Comparison of ENCODE assay signal across 16 cellular contexts in genomic region chr1:197920345-197921117, GRCh38. TPM values are rescaled to one million over a fixed set of nuclear protein-coding genes. Genes with fewer than 3 reads are reported as not detected.
DNase-seq lines count a peak whose midpoint lies in the region; ATAC-seq, FAIRE-seq and TF ChIP-seq lines count a peak whose summit lies in the region.
"Had no signal": no experiment of that assay in that cellular context is flagged by ENCODE, and none has a peak within 500 bp of the region (broad histone marks: within the 10 kb centered on the region; RNA-seq: fewer than 3 reads in every experiment).

No MANE protein-coding gene starts in this region.

- H3K9me3 ChIP-seq in GM12878 (replicated peaks; ENCODE audit: control insufficient read depth, insufficient read depth, low read length) (no peaks in the 10 kb centered on the region; the same call in 2 of the 3 replicates), sigmoid colon (no peaks in the 10 kb centered on the region)
- H3K9me3 ChIP-seq: lower lobe of right lung had no signal

- no peak for FAIRE-seq in GM12878 (lab: Jason Lieb, UNC)
- FAIRE-seq: colon, small intestine had no signal

- peaks cover 79 to 85% (median 83%) of the 10 kb centered on the region in 3 donors for H3K27me3 Mint-ChIP-seq in CD14-positive monocyte (ENCODE audit: low read depth in 3 of 3)
- H3K27me3 Mint-ChIP-seq in naive B cell, result peaks cover 83 to 90% (median 89%) of the 10 kb centered on the region in 3 donors

- TF ChIP-seq EP300 in GM12878 (IDR thresholded peaks at IDR 0.05; ENCODE audit: borderline replicate concordance in 1 of 2, control insufficient read depth in 1 of 2, low read depth in 2 of 2, low read length in 2 of 2), result no peak
- no peak for TF ChIP-seq EP300 in sigmoid colon (IDR thresholded peaks at IDR 0.05)

- H3K36me3 Mint-ChIP-seq in CD14-positive monocyte, result peaks cover 22 to 27% of the 10 kb centered on the region in 2 donors
- H3K36me3 Mint-ChIP-seq in naive B cell, result peaks cover 0 to 4% of the 10 kb centered on the region in 2 donors

- BruUV-seq in GM12878 (replicated peaks; lab: Mats Ljungman, UMichigan), result no TSS peak

- H4K20me1 ChIP-seq in GM12878 (ENCODE audit: control insufficient read depth, insufficient read depth), result no peaks in the 10 kb centered on the region; the same call in 1 of the 2 replicates

- H3K4me3 ChIP-seq in GM12878 (no peak overlapping the region), sigmoid colon (no peak overlapping the region)

- DNase-seq in CD14-positive monocyte (ENCODE audit: low spot score) (no peak), GM13976 (ENCODE audit: low spot score) (peak; percentile 12), GM12878 (ENCODE audit: low read depth, low spot score) (no peak), naive B cell (no peak), NCI-H146 (lab: John Stamatoyannopoulos, UW) (no peak), NCI-H2171 treated with DMSO at 0.1 percent for 48 hours (lab: John Stamatoyannopoulos, UW) (no peak), globus pallidus (ENCODE audit: low spot score) (no peak), sigmoid colon (no peak)
- DNase-seq: activated CD4-positive, alpha-beta T cell treated with anti-CD3 and anti-CD28 coated beads, Interleukin-2, amount 50 U/mL, for 4 hours; amniotic stem cell; GF-D8; MV-4-11 had no signal

- ATAC-seq in GM12878, result no peak
- ATAC-seq in naive B cell (ENCODE audit: low read depth in 2 of 2), result no peak
- ATAC-seq: lower lobe of right lung had no signal

- H3K4me1 Mint-ChIP-seq in CD14-positive monocyte (peaks cover 64% of the 10 kb centered on the region), naive B cell (peaks cover 49 to 61% (median 61%) of the 10 kb centered on the region in 3 donors)

- H3K27me3 ChIP-seq in GM12878 (replicated peaks in 1 of 2; ENCODE audit: control insufficient read depth in 2 of 2, insufficient read depth in 2 of 2, low read length in 1 of 2) (peaks cover 18 to 25% of the 10 kb centered on the region in 2 experiments), sigmoid colon (peaks cover 57 to 84% (median 70%) of the 10 kb centered on the region in 3 donors)

- TF ChIP-seq RAD21 in GM12878 (IDR thresholded peaks at IDR 0.05; ENCODE audit: insufficient read depth, low read depth, low read length), result no peak

- in situ Hi-C loops in GM13976 (cut with MboI; ENCODE audit: low sequenced_read_pairs, unreplicated experiment) (no loop called here), GM12878 (cut with MboI) (loop anchor here (5.0 to 25.0 kb wide), 2 partner anchors 398 to 767 kb away; no protein-coding TSS in a partner anchor)

- H3K4me3 Mint-ChIP-seq in CD14-positive monocyte (peak overlapping the region; percentile 31 to 97), naive B cell (peak overlapping the region; percentile 1 to 90 (median 64))

- RAD21 ChIA-PET in GM12878 (lab: Charles Lee; ENCODE audit: unreplicated experiment), result no interaction called here

- no peak for TF ChIP-seq POLR2A in GM12878 (IDR thresholded peaks at IDR 0.05; ENCODE audit: low read depth, low read length)
- no peak for TF ChIP-seq POLR2A in sigmoid colon (IDR thresholded peaks at IDR 0.05)

- H3K4me1 ChIP-seq in GM12878 (ENCODE audit: control insufficient read depth, insufficient read depth, low read length) (no peaks in the 10 kb centered on the region), sigmoid colon (peaks cover 0 to 51% (median 37%) of the 10 kb centered on the region in 4 donors)

- H3K27ac ChIP-seq in GM12878 (ENCODE audit: control insufficient read depth, insufficient read depth) (no peak overlapping the region), sigmoid colon (no peak overlapping the region)
- H3K27ac ChIP-seq: lower lobe of right lung had no signal

- intact Hi-C loops in CD14-positive monocyte (cut with micrococcal nuclease) (loop anchor here (5.0 kb wide), 1 partner anchor 398 kb away; no protein-coding TSS in a partner anchor), GM12878 (cut with micrococcal nuclease; ENCODE audit: unreplicated experiment) (loop anchor here (5.0 to 10.0 kb wide), 2 partner anchors 228 to 544 kb away; no protein-coding TSS in a partner anchor), sigmoid colon (cut with DNase I) (loop anchor here (5.0 to 10.0 kb wide), 2 partner anchors 306 to 393 kb away; no protein-coding TSS in a partner anchor)

- H3K36me3 ChIP-seq in GM12878 (ENCODE audit: control insufficient read depth in 2 of 2, insufficient read depth in 2 of 2, low read length in 1 of 2) (no peaks in the 10 kb centered on the region), sigmoid colon (no peaks in the 10 kb centered on the region)
- H3K36me3 ChIP-seq: lower lobe of right lung had no signal

- no peaks in the 10 kb centered on the region for H3K79me2 ChIP-seq in GM12878 (ENCODE audit: control insufficient read depth, insufficient read depth, low read length)

- H2AFZ ChIP-seq in GM12878 (ENCODE audit: control insufficient read depth, low read depth, low read length), result no peak overlapping the region

- no peak overlapping the region for H3K9ac ChIP-seq in GM12878 (ENCODE audit: control insufficient read depth, insufficient read depth, low read length)

- POLR2A ChIA-PET in GM12878 (lab: Charles Lee), result no interaction called here

- no peak overlapping the region for H3K27ac Mint-ChIP-seq in CD14-positive monocyte
- peak overlapping the region in 2 of 6 donors; percentile 67 to 80 for H3K27ac Mint-ChIP-seq in naive B cell

- TF ChIP-seq CTCF in CD14-positive monocyte (IDR thresholded peaks at IDR 0.05), result no peak
- no peak for TF ChIP-seq CTCF in GM13976 (IDR thresholded peaks at IDR 0.05; ENCODE audit: borderline replicate concordance, control extremely low read depth, extremely low read depth, insufficient read depth, missing control alignments)
- TF ChIP-seq CTCF in GM12878 (IDR thresholded peaks at IDR 0.05 in 2 of 3, conservative IDR thresholded peaks at IDR 0.05 in 1 of 3; ENCODE audit: control insufficient read depth in 2 of 3, extremely low read depth in 1 of 3, insufficient read depth in 1 of 3, low read depth in 3 of 3, low read length in 3 of 3), result no peak
- TF ChIP-seq CTCF in sigmoid colon (IDR thresholded peaks at IDR 0.05), result no peak

- no peak overlapping the region for H3K4me2 ChIP-seq in GM12878 (ENCODE audit: control insufficient read depth, insufficient read depth)

- H3K9me3 Mint-ChIP-seq in CD14-positive monocyte (peaks cover 0 to 45% (median 34%) of the 10 kb centered on the region in 7 donors), naive B cell (peaks cover 0 to 5% (median 0%) of the 10 kb centered on the region in 7 donors)

- SMC1A ChIA-PET in GM12878 (lab: Charles Lee; ENCODE audit: uncharacterized antibody, unreplicated experiment), result no interaction called here

- 42% methylated on average over 23 of the region's 23 CpGs for WGBS in GM12878 (ENCODE audit: insufficient coverage, insufficient replicate concordance, low lambda C conversion rate, missing lambda C conversion rate)
- 14 to 37% methylated on average over 23 of the region's 23 CpGs for WGBS in sigmoid colon, 2 donors

- CTCF ChIA-PET in GM12878 (lab: Yijun Ruan, JAX), result interaction anchor here (0.9 to 1.3 kb wide), 3 partner anchors 227 to 400 kb away, joined by 3 read pairs; no protein-coding TSS in a partner anchor

TF ChIP-seq in GM12878, 131 proteins besides CTCF, POLR2A, EP300 and RAD21:
- no peak for TF ChIP-seq BRCA1 (IDR thresholded peaks at IDR 0.05; ENCODE audit: low read depth, low read length)
- TF ChIP-seq EZH2 (IDR thresholded peaks at IDR 0.05; ENCODE audit: borderline replicate concordance, control insufficient read depth, low read depth, low read length), result 0 out of 2 replicates have a peak, but pooled peaks have one; percentile 16

RNA-seq across cellular contexts. Expression of gene LHX9, which starts 3.4 kb away (rescaled TPM):
- polyA plus RNA-seq in CD14-positive monocyte (not detected), GM12878 (2011; rRNA removed) (not detected in 2 replicates), GM12878 (2014; fragmentation: Illumina TruSeq; extraction: Trizol) (not detected in 2 replicates), GM12878 (2014; fragmentation: Nextera tagmentation; extraction: Ambion mirVana) (not detected), GM12878 (2014; rRNA removed) (not detected in 2 replicates), GM12878 (2016; fragmentation: Nextera tagmentation; extraction: Ambion mirVana) (not detected), naive B cell (ENCODE audit: low read depth in 6 of 6) (not detected), sigmoid colon (under 1 TPM in 1 of 3 donors, not detected in 2; 0.01 TPM)
- not detected in 2 replicates for total RNA-seq in GM12878 (2013; cell fraction: nucleolus; rRNA removed)
- total RNA-seq in GM12878 (2014; rRNA removed) (not detected in 2 replicates), GM12878 (2014; rRNA removed; fragmentation: Illumina TruSeq; extraction: Trizol) (not detected in 2 replicates), GM12878 (2021) (not detected in 2 replicates), sigmoid colon (not detected)
- polyA plus RNA-seq in GM12878 (2011; ENCODE audit: low read depth), result not detected
- polyA plus RNA-seq in GM12878 (2011; cell fraction: cytosol; rRNA removed), result not detected in 2 replicates
- polyA plus RNA-seq in GM12878 (2011; cell fraction: nucleus; rRNA removed), result not detected in 2 replicates
- not detected in 2 replicates for polyA plus RNA-seq in GM12878 (2012)
- not detected in 2 replicates for polyA minus RNA-seq in GM12878 (2011; rRNA and poly(A)+ RNA removed)
- polyA minus RNA-seq in GM12878 (2011; cell fraction: cytosol; rRNA and poly(A)+ RNA removed), result not detected in 2 replicates
- not detected in 2 replicates for polyA minus RNA-seq in GM12878 (2011; cell fraction: nucleus; rRNA and poly(A)+ RNA removed)
- total RNA-seq: HT-29 had no signal

RNA-seq across cellular contexts. Expression of gene C1orf53, which starts 18.1 kb away (rescaled TPM):
- polyA plus RNA-seq in CD14-positive monocyte, result 1 to 10 TPM; 5.6 to 8.3 TPM
- total RNA-seq in GM12878 (2013; cell fraction: nucleolus; rRNA removed), result not detected in 2 replicates
- 1.1 and 1.5 TPM in 2 replicates for total RNA-seq in GM12878 (2014; rRNA removed)
- total RNA-seq in GM12878 (2014; rRNA removed; fragmentation: Illumina TruSeq; extraction: Trizol), result 0.31 and 0.92 TPM in 2 replicates
- total RNA-seq in GM12878 (2021), result 0.77 and 0.85 TPM in 2 replicates
- polyA plus RNA-seq in GM12878 (2011; ENCODE audit: low read depth), result 1.0 TPM
- 0.39 and 0.56 TPM in 2 replicates for polyA plus RNA-seq in GM12878 (2011; rRNA removed)
- polyA plus RNA-seq in GM12878 (2011; cell fraction: cytosol; rRNA removed), result 0.27 and 0.61 TPM in 2 replicates
- polyA plus RNA-seq in GM12878 (2011; cell fraction: nucleus; rRNA removed), result 0.34 TPM in 1 of 2 replicates, not detected in the other
- polyA plus RNA-seq in GM12878 (2012), result 0.43 and 0.56 TPM in 2 replicates
- polyA plus RNA-seq in GM12878 (2014; fragmentation: Illumina TruSeq; extraction: Trizol), result 0.66 TPM in 1 of 2 replicates, not detected in the other
- polyA plus RNA-seq in GM12878 (2014; fragmentation: Nextera tagmentation; extraction: Ambion mirVana), result under 1 TPM; 0.39 to 0.42 TPM
- 0.49 and 0.51 TPM in 2 replicates for polyA plus RNA-seq in GM12878 (2014; rRNA removed)
- polyA plus RNA-seq in GM12878 (2016; fragmentation: Nextera tagmentation; extraction: Ambion mirVana), result 1 to 10 TPM; 4.2 to 5.4 TPM
- polyA minus RNA-seq in GM12878 (2011; rRNA and poly(A)+ RNA removed), result not detected in 2 replicates
- not detected in 2 replicates for polyA minus RNA-seq in GM12878 (2011; cell fraction: cytosol; rRNA and poly(A)+ RNA removed)
- not detected in 2 replicates for polyA minus RNA-seq in GM12878 (2011; cell fraction: nucleus; rRNA and poly(A)+ RNA removed)
- not detected for polyA plus RNA-seq in naive B cell (ENCODE audit: low read depth in 6 of 6)
- 1 to 10 TPM in 3 of 4 donors, not detected in 1; 1.2 to 3.3 (median 2.9) TPM for total RNA-seq in sigmoid colon
- 10 to 100 TPM in 2 of 3 donors, 1 to 10 TPM in 1; 4.8 to 13.8 (median 12.9) TPM for polyA plus RNA-seq in sigmoid colon
